8 cellular contexts compared by ENCODE assay signal in the genomic region with DNA sequence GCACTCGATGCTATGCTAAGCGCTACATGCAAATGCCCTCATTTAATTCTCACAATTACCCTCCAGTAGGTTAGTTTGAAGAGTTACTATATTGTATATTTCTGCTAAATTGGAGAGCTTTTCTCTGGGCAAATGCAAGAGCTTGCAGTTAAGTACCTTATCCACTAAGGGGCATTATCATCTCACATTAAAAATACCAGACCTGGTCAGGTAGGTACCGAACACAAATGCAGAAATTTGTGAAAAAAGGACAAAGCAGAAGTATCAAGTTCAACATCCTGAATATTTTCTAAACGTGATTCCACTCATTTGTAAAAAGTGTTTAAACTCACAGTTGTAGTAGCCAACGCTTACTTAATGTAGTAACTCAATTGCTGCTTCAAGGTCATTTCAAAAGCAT. TPM values are rescaled to one million over a fixed set of nuclear protein-coding genes. Genes with fewer than 3 reads are reported as not detected.
A peak's percentile ranks its signal among the peaks of the same experiment; 100 is the strongest.
DNase-seq lines count a peak whose midpoint lies in the region; ATAC-seq and TF ChIP-seq lines count a peak whose summit lies in the region.

No MANE protein-coding gene starts in this region.

- H3K27ac ChIP-seq in RWPE2 (ENCODE audit: poor library complexity, severe bottlenecking) (no peak overlapping the region), gastroesophageal sphincter (no peak overlapping the region)

- H3K27me3 ChIP-seq in RWPE2 (ENCODE audit: insufficient read depth, poor library complexity, severe bottlenecking) (no peaks in the 10 kb centered on the region), gastroesophageal sphincter (no peaks in the 10 kb centered on the region)

- TF ChIP-seq EP300 in gastroesophageal sphincter (IDR thresholded peaks at IDR 0.05): no peak

- DNase-seq in AG09309 (ENCODE audit: low read depth) (no peak), HFFc6 (no peak), RWPE2 (ENCODE audit: low spot score) (no peak), HK-2 (ENCODE audit: unreplicated experiment) (no peak), occipital lobe (lab: John Stamatoyannopoulos, UW) (no peak), COLO668 (lab: John Stamatoyannopoulos, UW; ENCODE audit: unreplicated experiment) (no peak)

- H3K9me3 ChIP-seq in RWPE2 (ENCODE audit: severe bottlenecking) (no peaks in the 10 kb centered on the region), gastroesophageal sphincter (no peaks in the 10 kb centered on the region)

- whole genome bisulfite sequencing in gastroesophageal sphincter (ENCODE audit: low coverage in 1 of 2), 2 donors: 51% methylated on average over 5 of the region's 5 CpGs

- H3K36me3 ChIP-seq in RWPE2 (ENCODE audit: low read depth) (no peaks in the 10 kb centered on the region), gastroesophageal sphincter (peaks cover 0 to 16% of the 10 kb centered on the region in 2 donors)

- H3K4me3 Mint-ChIP-seq in HFFc6: no peak overlapping the region

- peaks cover 10% of the 10 kb centered on the region; the same call in 1 of the 2 replicates for H3K4me1 Mint-ChIP-seq in HFFc6 (ENCODE audit: low read depth)

- H3K27me3 Mint-ChIP-seq in HFFc6 (ENCODE audit: insufficient read depth): peaks cover 11% of the 10 kb centered on the region

- ATAC-seq in RWPE2 (ENCODE audit: low read depth): no peak; the same call in 2 of the 3 replicates
- no peak for ATAC-seq in gastroesophageal sphincter
- no peak for ATAC-seq in HG03354 (IDR thresholded peaks at IDR 0.05; ENCODE audit: poor library complexity, severe bottlenecking, unreplicated experiment)

- no peaks in the 10 kb centered on the region for H3K4me1 ChIP-seq in RWPE2 (ENCODE audit: insufficient read depth, poor library complexity, severe bottlenecking)
- H3K4me1 ChIP-seq in gastroesophageal sphincter: peaks cover 0 to 55% (median 0%) of the 10 kb centered on the region in 3 donors

- no peaks in the 10 kb centered on the region for H3K9me3 Mint-ChIP-seq in HFFc6

- no peaks in the 10 kb centered on the region for H3K36me3 Mint-ChIP-seq in HFFc6 (ENCODE audit: low read depth)

- TF ChIP-seq POLR2A in gastroesophageal sphincter (IDR thresholded peaks at IDR 0.05): no peak

- TF ChIP-seq CTCF in AG09309 (IDR thresholded peaks at IDR 0.05; ENCODE audit: control insufficient read depth, insufficient read depth, low read depth, low read length, missing control alignments) (peak; percentile 38), HFFc6 (IDR thresholded peaks at IDR 0.05) (peak; percentile 61), RWPE2 (IDR thresholded peaks at IDR 0.05; ENCODE audit: poor library complexity, severe bottlenecking) (peak; percentile 71), gastroesophageal sphincter (IDR thresholded peaks at IDR 0.05) (peak; percentile 18 to 55 (median 47))

- no peak overlapping the region for H3K4me3 ChIP-seq in AG09309 (ENCODE audit: control insufficient read depth, low read depth, low read length)
- no peak overlapping the region for H3K4me3 ChIP-seq in RWPE2 (ENCODE audit: severe bottlenecking)
- no peak overlapping the region for H3K4me3 ChIP-seq in gastroesophageal sphincter

- no peak overlapping the region for H3K27ac Mint-ChIP-seq in HFFc6

RNA-seq across cellular contexts. Expression of gene CYRIA, which starts 52.2 kb away (rescaled TPM):
- not detected for total RNA-seq in HFFc6 (2021; fragmentation: NEBNext Ultra II Directional; extraction: Animal tissue kit (Norgen Biotek cat#: 25700))
- total RNA-seq in gastroesophageal sphincter (10 to 100 TPM in 3 of 4 donors, 1 to 10 TPM in 1; 9.3 to 20.7 (median 13.4) TPM), occipital lobe (230 TPM)

Comparison
In these comparisons a context has a peak if more than half of its experiments do, and no peak if none do; other contexts are left out.
1. RNA of gene CYRIA, which starts 52.2 kb away (total RNA-seq): 230 TPM in occipital lobe (single experiment); 9.3 to 20.7 TPM in gastroesophageal sphincter and not detected in HFFc6; every median in the first group is over 10 times any median in the second.
2. Peak in every context shown above with its lines, with median percentiles within 50 percentile points of each other: CTCF ChIP-seq.